1 cellular context compared by ENCODE assay signal in the genomic region with DNA sequence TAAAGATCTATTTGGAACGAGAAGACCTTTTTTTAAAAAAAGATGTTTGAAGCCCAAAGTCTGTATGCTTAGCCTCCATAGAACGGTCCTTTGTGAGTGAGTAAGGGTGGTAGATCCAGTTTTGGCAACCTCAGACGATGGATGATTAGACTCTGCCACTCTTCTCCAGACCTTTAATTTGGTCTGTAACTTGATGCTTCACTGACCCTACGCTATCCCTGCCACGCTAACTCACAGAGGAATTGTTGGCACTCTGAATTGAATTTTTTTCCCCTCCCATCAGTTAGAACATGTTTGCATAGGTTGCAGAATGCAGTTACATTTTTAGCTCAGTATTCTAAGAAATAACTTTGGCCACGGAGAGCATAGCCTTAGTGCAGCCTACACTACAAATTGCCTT.
TF ChIP-seq lines count a peak whose summit lies in the region.

No MANE protein-coding gene starts in this region.

TF ChIP-seq in HEK293, 187 proteins besides CTCF, POLR2A, EP300 and RAD21 (continued from another document and continues in another):
- TF ChIP-seq, protein P1, sequence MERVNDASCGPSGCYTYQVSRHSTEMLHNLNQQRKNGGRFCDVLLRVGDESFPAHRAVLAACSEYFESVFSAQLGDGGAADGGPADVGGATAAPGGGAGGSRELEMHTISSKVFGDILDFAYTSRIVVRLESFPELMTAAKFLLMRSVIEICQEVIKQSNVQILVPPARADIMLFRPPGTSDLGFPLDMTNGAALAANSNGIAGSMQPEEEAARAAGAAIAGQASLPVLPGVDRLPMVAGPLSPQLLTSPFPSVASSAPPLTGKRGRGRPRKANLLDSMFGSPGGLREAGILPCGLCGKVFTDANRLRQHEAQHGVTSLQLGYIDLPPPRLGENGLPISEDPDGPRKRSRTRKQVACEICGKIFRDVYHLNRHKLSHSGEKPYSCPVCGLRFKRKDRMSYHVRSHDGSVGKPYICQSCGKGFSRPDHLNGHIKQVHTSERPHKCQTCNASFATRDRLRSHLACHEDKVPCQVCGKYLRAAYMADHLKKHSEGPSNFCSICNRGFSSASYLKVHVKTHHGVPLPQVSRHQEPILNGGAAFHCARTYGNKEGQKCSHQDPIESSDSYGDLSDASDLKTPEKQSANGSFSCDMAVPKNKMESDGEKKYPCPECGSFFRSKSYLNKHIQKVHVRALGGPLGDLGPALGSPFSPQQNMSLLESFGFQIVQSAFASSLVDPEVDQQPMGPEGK (tag by site-specific recombination; IDR thresholded peaks at IDR 0.05), result 0 out of 2 replicates have a peak, but pooled peaks have one; percentile 19
- TF ChIP-seq, protein P2, sequence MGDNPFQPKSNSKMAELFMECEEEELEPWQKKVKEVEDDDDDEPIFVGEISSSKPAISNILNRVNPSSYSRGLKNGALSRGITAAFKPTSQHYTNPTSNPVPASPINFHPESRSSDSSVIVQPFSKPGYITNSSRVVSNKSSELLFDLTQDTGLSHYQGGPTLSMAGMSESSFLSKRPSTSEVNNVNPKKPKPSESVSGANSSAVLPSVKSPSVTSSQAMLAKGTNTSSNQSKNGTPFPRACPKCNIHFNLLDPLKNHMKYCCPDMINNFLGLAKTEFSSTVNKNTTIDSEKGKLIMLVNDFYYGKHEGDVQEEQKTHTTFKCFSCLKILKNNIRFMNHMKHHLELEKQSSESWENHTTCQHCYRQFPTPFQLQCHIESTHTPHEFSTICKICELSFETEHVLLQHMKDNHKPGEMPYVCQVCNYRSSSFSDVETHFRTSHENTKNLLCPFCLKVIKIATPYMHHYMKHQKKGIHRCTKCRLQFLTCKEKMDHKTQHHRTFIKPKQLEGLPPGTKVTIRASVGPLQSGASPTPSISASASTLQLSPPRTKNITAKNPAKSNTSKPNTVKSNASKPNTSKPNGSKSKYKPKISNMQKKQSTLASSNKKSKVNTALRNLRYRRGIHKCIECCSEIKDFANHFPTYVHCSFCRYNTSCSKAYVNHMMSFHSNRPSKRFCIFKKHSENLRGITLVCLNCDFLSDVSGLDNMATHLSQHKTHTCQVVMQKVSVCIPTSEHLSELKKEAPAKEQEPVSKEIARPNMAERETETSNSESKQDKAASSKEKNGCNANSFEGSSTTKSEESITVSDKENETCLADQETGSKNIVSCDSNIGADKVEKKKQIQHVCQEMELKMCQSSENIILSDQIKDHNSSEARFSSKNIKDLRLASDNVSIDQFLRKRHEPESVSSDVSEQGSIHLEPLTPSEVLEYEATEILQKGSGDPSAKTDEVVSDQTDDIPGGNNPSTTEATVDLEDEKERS (tag by site-specific recombination; IDR thresholded peaks at IDR 0.05), result no peak
- TF ChIP-seq ZNF658 (tag by site-specific recombination; IDR thresholded peaks at IDR 0.05), result no peak
- TF ChIP-seq ZNF510 (tag by site-specific recombination; IDR thresholded peaks at IDR 0.05; ENCODE audit: insufficient replicate concordance), result no peak
- no peak for TF ChIP-seq ZNF624 (tag by site-specific recombination; IDR thresholded peaks at IDR 0.05)
- no peak for TF ChIP-seq ZNF610 (tag by site-specific recombination; IDR thresholded peaks at IDR 0.05; ENCODE audit: borderline replicate concordance)
- no peak for TF ChIP-seq ZNF701 (tag by site-specific recombination; IDR thresholded peaks at IDR 0.05)
- no peak for TF ChIP-seq ZNF521 (tag by site-specific recombination; IDR thresholded peaks at IDR 0.05)
- TF ChIP-seq ZNF48 (tag by site-specific recombination; IDR thresholded peaks at IDR 0.05), result no peak
- no peak for TF ChIP-seq OSR2 (tag by site-specific recombination; IDR thresholded peaks at IDR 0.05)
- no peak for TF ChIP-seq ZNF16 (tag by site-specific recombination; IDR thresholded peaks at IDR 0.05; ENCODE audit: low read depth)
- TF ChIP-seq ZNF155 (tag by site-specific recombination; IDR thresholded peaks at IDR 0.05), result no peak
- TF ChIP-seq MEIS1 (CRISPR knock-in tag; IDR thresholded peaks at IDR 0.05; ENCODE audit: borderline replicate concordance), result peak; percentile 82
- TF ChIP-seq ZNF202 (tag by site-specific recombination; IDR thresholded peaks at IDR 0.05; ENCODE audit: borderline replicate concordance), result no peak
- no peak for TF ChIP-seq ZNF707 (tag by site-specific recombination; IDR thresholded peaks at IDR 0.05)
- TF ChIP-seq ZNF10 (tag by site-specific recombination; IDR thresholded peaks at IDR 0.05), result no peak
- TF ChIP-seq MYNN (tag by site-specific recombination; IDR thresholded peaks at IDR 0.05; ENCODE audit: borderline replicate concordance), result peak; percentile 75
- TF ChIP-seq, protein P3, sequence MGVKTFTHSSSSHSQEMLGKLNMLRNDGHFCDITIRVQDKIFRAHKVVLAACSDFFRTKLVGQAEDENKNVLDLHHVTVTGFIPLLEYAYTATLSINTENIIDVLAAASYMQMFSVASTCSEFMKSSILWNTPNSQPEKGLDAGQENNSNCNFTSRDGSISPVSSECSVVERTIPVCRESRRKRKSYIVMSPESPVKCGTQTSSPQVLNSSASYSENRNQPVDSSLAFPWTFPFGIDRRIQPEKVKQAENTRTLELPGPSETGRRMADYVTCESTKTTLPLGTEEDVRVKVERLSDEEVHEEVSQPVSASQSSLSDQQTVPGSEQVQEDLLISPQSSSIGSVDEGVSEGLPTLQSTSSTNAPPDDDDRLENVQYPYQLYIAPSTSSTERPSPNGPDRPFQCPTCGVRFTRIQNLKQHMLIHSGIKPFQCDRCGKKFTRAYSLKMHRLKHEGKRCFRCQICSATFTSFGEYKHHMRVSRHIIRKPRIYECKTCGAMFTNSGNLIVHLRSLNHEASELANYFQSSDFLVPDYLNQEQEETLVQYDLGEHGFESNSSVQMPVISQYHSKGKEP (tag by site-specific recombination; IDR thresholded peaks at IDR 0.05), result peak; percentile 77; the same call in 1 of the 2 replicates
- TF ChIP-seq, protein P4, sequence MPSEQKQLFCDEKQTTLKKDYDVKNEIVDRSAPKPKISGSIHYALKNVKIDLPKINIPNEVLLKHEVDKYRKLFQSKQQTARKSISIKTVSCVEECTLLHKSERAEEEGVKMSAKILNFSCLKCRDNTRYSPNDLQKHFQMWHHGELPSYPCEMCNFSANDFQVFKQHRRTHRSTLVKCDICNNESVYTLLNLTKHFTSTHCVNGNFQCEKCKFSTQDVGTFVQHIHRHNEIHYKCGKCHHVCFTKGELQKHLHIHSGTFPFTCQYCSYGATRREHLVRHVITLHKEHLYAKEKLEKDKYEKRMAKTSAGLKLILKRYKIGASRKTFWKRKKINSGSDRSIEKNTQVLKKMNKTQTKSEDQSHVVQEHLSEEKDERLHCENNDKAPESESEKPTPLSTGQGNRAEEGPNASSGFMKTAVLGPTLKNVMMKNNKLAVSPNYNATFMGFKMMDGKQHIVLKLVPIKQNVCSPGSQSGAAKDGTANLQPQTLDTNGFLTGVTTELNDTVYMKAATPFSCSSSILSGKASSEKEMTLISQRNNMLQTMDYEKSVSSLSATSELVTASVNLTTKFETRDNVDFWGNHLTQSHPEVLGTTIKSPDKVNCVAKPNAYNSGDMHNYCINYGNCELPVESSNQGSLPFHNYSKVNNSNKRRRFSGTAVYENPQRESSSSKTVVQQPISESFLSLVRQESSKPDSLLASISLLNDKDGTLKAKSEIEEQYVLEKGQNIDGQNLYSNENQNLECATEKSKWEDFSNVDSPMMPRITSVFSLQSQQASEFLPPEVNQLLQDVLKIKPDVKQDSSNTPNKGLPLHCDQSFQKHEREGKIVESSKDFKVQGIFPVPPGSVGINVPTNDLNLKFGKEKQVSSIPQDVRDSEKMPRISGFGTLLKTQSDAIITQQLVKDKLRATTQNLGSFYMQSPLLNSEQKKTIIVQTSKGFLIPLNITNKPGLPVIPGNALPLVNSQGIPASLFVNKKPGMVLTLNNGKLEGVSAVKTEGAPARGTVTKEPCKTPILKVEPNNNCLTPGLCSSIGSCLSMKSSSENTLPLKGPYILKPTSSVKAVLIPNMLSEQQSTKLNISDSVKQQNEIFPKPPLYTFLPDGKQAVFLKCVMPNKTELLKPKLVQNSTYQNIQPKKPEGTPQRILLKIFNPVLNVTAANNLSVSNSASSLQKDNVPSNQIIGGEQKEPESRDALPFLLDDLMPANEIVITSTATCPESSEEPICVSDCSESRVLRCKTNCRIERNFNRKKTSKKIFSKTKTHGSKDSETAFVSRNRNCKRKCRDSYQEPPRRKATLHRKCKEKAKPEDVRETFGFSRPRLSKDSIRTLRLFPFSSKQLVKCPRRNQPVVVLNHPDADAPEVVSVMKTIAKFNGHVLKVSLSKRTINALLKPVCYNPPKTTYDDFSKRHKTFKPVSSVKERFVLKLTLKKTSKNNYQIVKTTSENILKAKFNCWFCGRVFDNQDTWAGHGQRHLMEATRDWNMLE (tag by site-specific recombination; conservative IDR thresholded peaks at IDR 0.05; ENCODE audit: low read depth), result no peak
- TF ChIP-seq ZNF664 (tag by site-specific recombination; IDR thresholded peaks at IDR 0.05), result no peak
- no peak for TF ChIP-seq GFI1B (tag by site-specific recombination; IDR thresholded peaks at IDR 0.05)
- TF ChIP-seq, protein P5, sequence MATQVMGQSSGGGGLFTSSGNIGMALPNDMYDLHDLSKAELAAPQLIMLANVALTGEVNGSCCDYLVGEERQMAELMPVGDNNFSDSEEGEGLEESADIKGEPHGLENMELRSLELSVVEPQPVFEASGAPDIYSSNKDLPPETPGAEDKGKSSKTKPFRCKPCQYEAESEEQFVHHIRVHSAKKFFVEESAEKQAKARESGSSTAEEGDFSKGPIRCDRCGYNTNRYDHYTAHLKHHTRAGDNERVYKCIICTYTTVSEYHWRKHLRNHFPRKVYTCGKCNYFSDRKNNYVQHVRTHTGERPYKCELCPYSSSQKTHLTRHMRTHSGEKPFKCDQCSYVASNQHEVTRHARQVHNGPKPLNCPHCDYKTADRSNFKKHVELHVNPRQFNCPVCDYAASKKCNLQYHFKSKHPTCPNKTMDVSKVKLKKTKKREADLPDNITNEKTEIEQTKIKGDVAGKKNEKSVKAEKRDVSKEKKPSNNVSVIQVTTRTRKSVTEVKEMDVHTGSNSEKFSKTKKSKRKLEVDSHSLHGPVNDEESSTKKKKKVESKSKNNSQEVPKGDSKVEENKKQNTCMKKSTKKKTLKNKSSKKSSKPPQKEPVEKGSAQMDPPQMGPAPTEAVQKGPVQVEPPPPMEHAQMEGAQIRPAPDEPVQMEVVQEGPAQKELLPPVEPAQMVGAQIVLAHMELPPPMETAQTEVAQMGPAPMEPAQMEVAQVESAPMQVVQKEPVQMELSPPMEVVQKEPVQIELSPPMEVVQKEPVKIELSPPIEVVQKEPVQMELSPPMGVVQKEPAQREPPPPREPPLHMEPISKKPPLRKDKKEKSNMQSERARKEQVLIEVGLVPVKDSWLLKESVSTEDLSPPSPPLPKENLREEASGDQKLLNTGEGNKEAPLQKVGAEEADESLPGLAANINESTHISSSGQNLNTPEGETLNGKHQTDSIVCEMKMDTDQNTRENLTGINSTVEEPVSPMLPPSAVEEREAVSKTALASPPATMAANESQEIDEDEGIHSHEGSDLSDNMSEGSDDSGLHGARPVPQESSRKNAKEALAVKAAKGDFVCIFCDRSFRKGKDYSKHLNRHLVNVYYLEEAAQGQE (tag by site-specific recombination; IDR thresholded peaks at IDR 0.05), result no peak
- TF ChIP-seq ZEB2 (tag by site-specific recombination; IDR thresholded peaks at IDR 0.05), result peak; percentile 46; the same call in 1 of the 2 replicates
- TF ChIP-seq ZNF132 (tag by site-specific recombination; IDR thresholded peaks at IDR 0.05; ENCODE audit: borderline replicate concordance), result no peak
- TF ChIP-seq, protein P6, sequence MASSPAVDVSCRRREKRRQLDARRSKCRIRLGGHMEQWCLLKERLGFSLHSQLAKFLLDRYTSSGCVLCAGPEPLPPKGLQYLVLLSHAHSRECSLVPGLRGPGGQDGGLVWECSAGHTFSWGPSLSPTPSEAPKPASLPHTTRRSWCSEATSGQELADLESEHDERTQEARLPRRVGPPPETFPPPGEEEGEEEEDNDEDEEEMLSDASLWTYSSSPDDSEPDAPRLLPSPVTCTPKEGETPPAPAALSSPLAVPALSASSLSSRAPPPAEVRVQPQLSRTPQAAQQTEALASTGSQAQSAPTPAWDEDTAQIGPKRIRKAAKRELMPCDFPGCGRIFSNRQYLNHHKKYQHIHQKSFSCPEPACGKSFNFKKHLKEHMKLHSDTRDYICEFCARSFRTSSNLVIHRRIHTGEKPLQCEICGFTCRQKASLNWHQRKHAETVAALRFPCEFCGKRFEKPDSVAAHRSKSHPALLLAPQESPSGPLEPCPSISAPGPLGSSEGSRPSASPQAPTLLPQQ (tag by site-specific recombination; IDR thresholded peaks at IDR 0.05), result no peak
- TF ChIP-seq MZF1 (tag by site-specific recombination; IDR thresholded peaks at IDR 0.05; ENCODE audit: borderline replicate concordance), result no peak
- TF ChIP-seq ZNF747 (tag by site-specific recombination; IDR thresholded peaks at IDR 0.05), result no peak
- TF ChIP-seq KLF1 (tag by site-specific recombination; IDR thresholded peaks at IDR 0.05), result no peak
- no peak for TF ChIP-seq SETDB1 (IDR thresholded peaks at IDR 0.05; ENCODE audit: insufficient read length, low read length)
- TF ChIP-seq ZNF660 (tag by site-specific recombination; IDR thresholded peaks at IDR 0.05), result peak; percentile 75
- TF ChIP-seq ZNF302 (tag by site-specific recombination; IDR thresholded peaks at IDR 0.05; ENCODE audit: low read depth), result no peak
- 0 out of 2 replicates have a peak, but pooled peaks have one; percentile 26 for TF ChIP-seq ZNF629 (tag by site-specific recombination; IDR thresholded peaks at IDR 0.05)
- TF ChIP-seq, protein P7, sequence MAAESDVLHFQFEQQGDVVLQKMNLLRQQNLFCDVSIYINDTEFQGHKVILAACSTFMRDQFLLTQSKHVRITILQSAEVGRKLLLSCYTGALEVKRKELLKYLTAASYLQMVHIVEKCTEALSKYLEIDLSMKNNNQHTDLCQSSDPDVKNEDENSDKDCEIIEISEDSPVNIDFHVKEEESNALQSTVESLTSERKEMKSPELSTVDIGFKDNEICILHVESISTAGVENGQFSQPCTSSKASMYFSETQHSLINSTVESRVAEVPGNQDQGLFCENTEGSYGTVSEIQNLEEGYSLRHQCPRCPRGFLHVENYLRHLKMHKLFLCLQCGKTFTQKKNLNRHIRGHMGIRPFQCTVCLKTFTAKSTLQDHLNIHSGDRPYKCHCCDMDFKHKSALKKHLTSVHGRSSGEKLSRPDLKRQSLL (tag by site-specific recombination; IDR thresholded peaks at IDR 0.05), result no peak
- peak; percentile 87 for TF ChIP-seq SP7 (tag by site-specific recombination; IDR thresholded peaks at IDR 0.05)
- no peak for TF ChIP-seq ZBTB48 (tag by site-specific recombination; IDR thresholded peaks at IDR 0.05)
- no peak for TF ChIP-seq ZNF530 (tag by site-specific recombination; IDR thresholded peaks at IDR 0.05; ENCODE audit: low read depth)
